ENCODE assay signal across 1 cellular context in the genomic region with DNA sequence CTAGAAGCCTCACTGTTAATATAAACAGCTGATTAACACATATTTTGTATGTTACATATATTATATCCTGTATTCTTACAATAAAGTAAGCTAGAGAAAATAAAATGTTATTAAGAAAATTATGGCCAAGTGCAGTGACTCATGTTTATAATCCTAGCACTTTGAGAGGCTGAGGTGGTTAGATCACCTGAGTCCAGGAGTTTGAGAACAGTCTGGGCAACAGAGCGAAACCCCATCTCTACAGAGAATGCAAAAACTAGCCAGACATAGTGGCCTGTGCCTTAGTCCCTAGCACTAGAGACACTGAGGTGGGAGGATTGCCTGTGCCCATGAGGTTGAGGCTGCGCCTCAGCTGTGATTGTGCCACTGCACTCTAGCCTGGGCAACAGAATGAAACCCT.
TF ChIP-seq lines count a peak whose summit lies in the region.

No MANE protein-coding gene starts in this region.

TF ChIP-seq in H1, 55 proteins besides CTCF, POLR2A, EP300 and RAD21:
- TF ChIP-seq, protein P1, sequence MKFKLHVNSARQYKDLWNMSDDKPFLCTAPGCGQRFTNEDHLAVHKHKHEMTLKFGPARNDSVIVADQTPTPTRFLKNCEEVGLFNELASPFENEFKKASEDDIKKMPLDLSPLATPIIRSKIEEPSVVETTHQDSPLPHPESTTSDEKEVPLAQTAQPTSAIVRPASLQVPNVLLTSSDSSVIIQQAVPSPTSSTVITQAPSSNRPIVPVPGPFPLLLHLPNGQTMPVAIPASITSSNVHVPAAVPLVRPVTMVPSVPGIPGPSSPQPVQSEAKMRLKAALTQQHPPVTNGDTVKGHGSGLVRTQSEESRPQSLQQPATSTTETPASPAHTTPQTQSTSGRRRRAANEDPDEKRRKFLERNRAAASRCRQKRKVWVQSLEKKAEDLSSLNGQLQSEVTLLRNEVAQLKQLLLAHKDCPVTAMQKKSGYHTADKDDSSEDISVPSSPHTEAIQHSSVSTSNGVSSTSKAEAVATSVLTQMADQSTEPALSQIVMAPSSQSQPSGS (IDR thresholded peaks at IDR 0.05; ENCODE audit: low read length): no peak
- TF ChIP-seq, protein P2, sequence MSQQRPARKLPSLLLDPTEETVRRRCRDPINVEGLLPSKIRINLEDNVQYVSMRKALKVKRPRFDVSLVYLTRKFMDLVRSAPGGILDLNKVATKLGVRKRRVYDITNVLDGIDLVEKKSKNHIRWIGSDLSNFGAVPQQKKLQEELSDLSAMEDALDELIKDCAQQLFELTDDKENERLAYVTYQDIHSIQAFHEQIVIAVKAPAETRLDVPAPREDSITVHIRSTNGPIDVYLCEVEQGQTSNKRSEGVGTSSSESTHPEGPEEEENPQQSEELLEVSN (IDR thresholded peaks at IDR 0.05): no peak
- TF ChIP-seq YY1 (IDR thresholded peaks at IDR 0.05; ENCODE audit: low read depth, low read length): no peak
- no peak for TF ChIP-seq CBX5 (IDR thresholded peaks at IDR 0.05; ENCODE audit: low read depth, low read length)
- TF ChIP-seq MAFK (IDR thresholded peaks at IDR 0.05; ENCODE audit: low read depth, low read length): no peak
- TF ChIP-seq BACH1 (IDR thresholded peaks at IDR 0.05; ENCODE audit: low read length): no peak
- no peak for TF ChIP-seq TAF1 (IDR thresholded peaks at IDR 0.05; ENCODE audit: low read depth, low read length)
- no peak for TF ChIP-seq TAF7 (optimal IDR thresholded peaks at IDR 0.05; ENCODE audit: borderline replicate concordance, low read depth, low read length)
- TF ChIP-seq KDM4A (IDR thresholded peaks at IDR 0.05; ENCODE audit: low read depth, low read length, severe bottlenecking): no peak
- TF ChIP-seq, protein P3, sequence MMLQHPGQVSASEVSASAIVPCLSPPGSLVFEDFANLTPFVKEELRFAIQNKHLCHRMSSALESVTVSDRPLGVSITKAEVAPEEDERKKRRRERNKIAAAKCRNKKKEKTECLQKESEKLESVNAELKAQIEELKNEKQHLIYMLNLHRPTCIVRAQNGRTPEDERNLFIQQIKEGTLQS (IDR thresholded peaks at IDR 0.05; ENCODE audit: insufficient read depth, low read depth, low read length): no peak
- no peak for TF ChIP-seq CHD2 (IDR thresholded peaks at IDR 0.05; ENCODE audit: low read length)
- TF ChIP-seq JUN (IDR thresholded peaks at IDR 0.05; ENCODE audit: low read depth, low read length): no peak
- TF ChIP-seq CEBPB (IDR thresholded peaks at IDR 0.05; ENCODE audit: low read depth, low read length): no peak
- TF ChIP-seq KDM1A (IDR thresholded peaks at IDR 0.05; ENCODE audit: borderline replicate concordance, low read length): no peak
- TF ChIP-seq NANOG (IDR thresholded peaks at IDR 0.05; ENCODE audit: insufficient read depth, low read depth, low read length, poor library complexity, severe bottlenecking): no peak
- no peak for TF ChIP-seq SP1 (IDR thresholded peaks at IDR 0.05; ENCODE audit: low read depth, low read length)
- no peak for TF ChIP-seq HDAC6 (IDR thresholded peaks at IDR 0.05; ENCODE audit: low read depth, low read length)
- no peak for TF ChIP-seq SIN3A (conservative IDR thresholded peaks at IDR 0.05 in 1 of 2, IDR thresholded peaks at IDR 0.05 in 1 of 2; ENCODE audit: low read depth in 1 of 2, low read length in 2 of 2)
- no peak for TF ChIP-seq CTBP2 (IDR thresholded peaks at IDR 0.05; ENCODE audit: borderline replicate concordance, insufficient read depth, insufficient read length, low read length)
